In the genomic region with DNA sequence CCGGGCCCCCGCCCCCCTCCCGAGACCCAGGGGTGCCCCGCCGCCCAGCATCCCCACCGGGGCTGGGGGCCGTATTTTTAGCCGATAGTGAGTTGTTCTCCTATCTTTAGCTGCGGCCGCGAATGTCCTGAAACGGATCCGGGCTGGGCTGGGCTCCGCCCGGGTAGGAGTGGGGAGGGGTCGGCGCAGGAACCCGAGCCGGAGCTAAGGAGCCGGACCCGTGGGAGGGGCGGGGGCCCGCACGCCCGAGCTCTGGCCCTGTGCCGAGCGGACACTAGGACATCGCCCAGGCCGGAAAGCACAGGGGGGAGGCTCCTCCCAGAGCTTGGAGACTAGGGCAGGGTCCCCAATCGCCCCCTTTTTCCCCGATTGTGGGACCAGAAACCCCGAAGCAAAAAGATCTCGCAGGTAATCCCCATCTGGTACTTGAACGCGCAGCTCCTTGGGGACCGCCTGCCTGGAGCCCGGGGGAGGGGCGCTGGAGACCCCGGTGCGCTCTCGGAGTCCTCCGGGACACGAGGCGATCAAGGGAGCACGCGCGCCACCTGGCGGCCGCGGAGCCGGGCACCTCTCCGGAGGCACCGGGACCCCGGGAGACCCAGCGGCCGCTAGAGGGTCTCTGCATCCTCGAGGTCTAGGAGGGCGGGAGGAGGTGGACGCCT, we compare ENCODE assay signal across 8 cellular contexts. TPM values are rescaled to one million over a fixed set of nuclear protein-coding genes. Genes with fewer than 3 reads are reported as not detected.
DNase-seq lines count a peak whose midpoint lies in the region; ATAC-seq and TF ChIP-seq lines count a peak whose summit lies in the region.

No MANE protein-coding gene starts in this region.

- no peaks in the 10 kb centered on the region for H3K27me3 ChIP-seq in gastroesophageal sphincter
- H3K27me3 ChIP-seq in neutrophil = peaks cover 38% of the 10 kb centered on the region
- H3K27me3 ChIP-seq in suprapubic skin = no peaks in the 10 kb centered on the region

- no peaks in the 10 kb centered on the region for H3K9me3 Mint-ChIP-seq in activated naive CD4-positive, alpha-beta T cell treated with anti-CD3 and anti-CD28 coated beads for 36 hours

- WGBS in gastroesophageal sphincter (ENCODE audit: low coverage in 1 of 2), 2 donors = 0% methylated on average over 7 of the region's 59 CpGs; no CpG with 5 or more reads in 1 of the 2 donors
- WGBS in suprapubic skin = 0% methylated on average over 1 of the region's 59 CpGs

- DNase-seq in NCI-H2107 (lab: John Stamatoyannopoulos, UW) (peak; percentile 49), NCI-H2107 treated with DMSO at 0.1 percent for 48 hours (lab: John Stamatoyannopoulos, UW; ENCODE audit: unreplicated experiment) (no peak), SK-N-MC (ENCODE audit: low read depth, low spot score) (no peak), suprapubic skin (ENCODE audit: low spot score in 2 of 2) (peak; percentile 88 to 89)
- DNase-seq in activated naive CD4-positive, alpha-beta T cell treated with anti-CD3 and anti-CD28 coated beads for 36 hours = peak; percentile 79

- intact Hi-C loops in activated naive CD4-positive, alpha-beta T cell treated with anti-CD3 and anti-CD28 coated beads for 36 hours (cut with micrococcal nuclease) = loop anchor here (1.0 to 2.0 kb wide), 5 partner anchors 15 to 468 kb away; no protein-coding TSS in a partner anchor

- peak overlapping the region; percentile 82 for H3K9ac ChIP-seq in SK-N-MC (ENCODE audit: insufficient read length)

- H3K27me3 Mint-ChIP-seq in activated naive CD4-positive, alpha-beta T cell treated with anti-CD3 and anti-CD28 coated beads for 36 hours (ENCODE audit: low read depth) = peaks cover 8% of the 10 kb centered on the region

- peaks cover 5% of the 10 kb centered on the region for H3K4me1 Mint-ChIP-seq in activated naive CD4-positive, alpha-beta T cell treated with anti-CD3 and anti-CD28 coated beads for 36 hours (ENCODE audit: low read depth)

- H3K36me3 ChIP-seq in SK-N-MC (ENCODE audit: insufficient read depth, low read length) (no peaks in the 10 kb centered on the region), gastroesophageal sphincter (peaks cover 0 to 10% of the 10 kb centered on the region in 2 donors), neutrophil (peaks cover under 1% of the 10 kb centered on the region), suprapubic skin (no peaks in the 10 kb centered on the region)

- no peak for TF ChIP-seq EP300 in gastroesophageal sphincter (IDR thresholded peaks at IDR 0.05)
- no peak for TF ChIP-seq EP300 in suprapubic skin (IDR thresholded peaks at IDR 0.05)

- TF ChIP-seq CTCF in LNCAP (IDR thresholded peaks at IDR 0.05) (peak; percentile 99), gastroesophageal sphincter (IDR thresholded peaks at IDR 0.05) (peak in 3 of 4 experiments; percentile 96 to 99 (median 96)), neutrophil (IDR thresholded peaks at IDR 0.05) (peak; percentile 83), suprapubic skin (IDR thresholded peaks at IDR 0.05) (peak; percentile 78 to 94)

- H3K9me3 ChIP-seq in SK-N-MC (ENCODE audit: low read depth, low read length) (no peaks in the 10 kb centered on the region), gastroesophageal sphincter (no peaks in the 10 kb centered on the region), neutrophil (no peaks in the 10 kb centered on the region), suprapubic skin (no peaks in the 10 kb centered on the region)

- H3K36me3 Mint-ChIP-seq in activated naive CD4-positive, alpha-beta T cell treated with anti-CD3 and anti-CD28 coated beads for 36 hours (ENCODE audit: low read depth) = no peaks in the 10 kb centered on the region

- peak overlapping the region; percentile 74 for H3K4me3 Mint-ChIP-seq in activated naive CD4-positive, alpha-beta T cell treated with anti-CD3 and anti-CD28 coated beads for 36 hours

- peak overlapping the region; percentile 97 for H3K4me3 ChIP-seq in SK-N-MC
- peak overlapping the region; percentile 71 to 98 for H3K4me3 ChIP-seq in gastroesophageal sphincter
- H3K4me3 ChIP-seq in neutrophil (ENCODE audit: low read depth in 1 of 2, low read length in 1 of 2) = peak overlapping the region; percentile 75 to 96
- H3K4me3 ChIP-seq in suprapubic skin = peak overlapping the region; percentile 78

- peak; percentile 44 for ATAC-seq in gastroesophageal sphincter

- no peak overlapping the region for H3K27ac Mint-ChIP-seq in activated naive CD4-positive, alpha-beta T cell treated with anti-CD3 and anti-CD28 coated beads for 36 hours

- H3K4me1 ChIP-seq in gastroesophageal sphincter = peaks cover 0 to 89% (median 40%) of the 10 kb centered on the region in 3 donors
- peaks cover 32 to 34% of the 10 kb centered on the region in 2 experiments for H3K4me1 ChIP-seq in neutrophil (ENCODE audit: control insufficient read depth in 1 of 2, insufficient read depth in 1 of 2, low read depth in 1 of 2, low read length in 1 of 2)
- H3K4me1 ChIP-seq in suprapubic skin = peaks cover 57% of the 10 kb centered on the region

- TF ChIP-seq POLR2A in gastroesophageal sphincter (IDR thresholded peaks at IDR 0.05) (no peak), suprapubic skin (IDR thresholded peaks at IDR 0.05) (no peak)

- H3K27ac ChIP-seq in SK-N-MC (no peak overlapping the region), gastroesophageal sphincter (peak overlapping the region; percentile 84 to 99 (median 98)), neutrophil (peak overlapping the region; percentile 81), suprapubic skin (peak overlapping the region; percentile 87)

- CTCF ChIA-PET in activated naive CD4-positive, alpha-beta T cell treated with anti-CD3 and anti-CD28 coated beads for 36 hours (lab: Charles Lee) = interaction anchor here (0.7 to 6.4 kb wide), 42 partner anchors 8 to 467 kb away, joined by 3 to 161 read pairs (median 4); a partner anchor contains a TSS

RNA-seq across cellular contexts. Expression of a gene that starts 0.7 kb away (rescaled TPM):
- total RNA-seq in activated naive CD4-positive, alpha-beta T cell treated with anti-CD3 and anti-CD28 coated beads for 36 hours = 1 to 10 TPM in 1 of 2 experiments, under 1 TPM in 1; 0.57 to 1.5 TPM
- total RNA-seq in gastroesophageal sphincter = 10 to 100 TPM; 26.3 to 63.4 (median 42.8) TPM
- 1 to 10 TPM; 1.9 to 8.3 (median 5.7) TPM for total RNA-seq in suprapubic skin

RNA-seq across cellular contexts. Expression of a gene that starts 18.3 kb away (rescaled TPM):
- 10 to 100 TPM; 61.3 to 63.0 TPM for total RNA-seq in activated naive CD4-positive, alpha-beta T cell treated with anti-CD3 and anti-CD28 coated beads for 36 hours
- total RNA-seq in gastroesophageal sphincter (10 to 100 TPM; 42.5 to 72.7 (median 62.1) TPM), suprapubic skin (10 to 100 TPM; 17.8 to 35.8 (median 27.4) TPM)

RNA-seq across cellular contexts. Expression of a gene that starts 39.2 kb away (rescaled TPM):
- under 1 TPM; 0.32 to 0.62 TPM for total RNA-seq in activated naive CD4-positive, alpha-beta T cell treated with anti-CD3 and anti-CD28 coated beads for 36 hours
- total RNA-seq in gastroesophageal sphincter (under 1 TPM in 2 of 4 donors, not detected in 2; 0.27 to 0.67 TPM), suprapubic skin (under 1 TPM in 3 of 4 donors, not detected in 1; 0.32 to 0.76 (median 0.64) TPM)

RNA-seq across cellular contexts. Expression of a gene that starts 53.6 kb away (rescaled TPM):
- 10 to 100 TPM; 65.1 to 67.0 TPM for total RNA-seq in activated naive CD4-positive, alpha-beta T cell treated with anti-CD3 and anti-CD28 coated beads for 36 hours
- total RNA-seq in gastroesophageal sphincter (10 to 100 TPM in 2 of 4 donors, 1 to 10 TPM in 2; 7.7 to 18.5 (median 13.2) TPM), suprapubic skin (10 to 100 TPM in 1 of 4 donors, 1 to 10 TPM in 3; 4.5 to 19.7 (median 7.3) TPM)

Comparison
In these comparisons a context has a peak if more than half of its experiments do, and no peak if none do; other contexts are left out.
1. DNase-seq: peak in NCI-H2107 (single experiment), activated naive CD4-positive, alpha-beta T cell treated with anti-CD3 and anti-CD28 coated beads for 36 hours (single experiment) and suprapubic skin (2 of 2); none in NCI-H2107 treated with DMSO at 0.1 percent for 48 hours (single experiment) and SK-N-MC (single experiment).
2. Peak in every context shown above with its lines, with median percentiles within 50 percentile points of each other: CTCF ChIP-seq and H3K4me3 ChIP-seq.